In the genomic region with DNA sequence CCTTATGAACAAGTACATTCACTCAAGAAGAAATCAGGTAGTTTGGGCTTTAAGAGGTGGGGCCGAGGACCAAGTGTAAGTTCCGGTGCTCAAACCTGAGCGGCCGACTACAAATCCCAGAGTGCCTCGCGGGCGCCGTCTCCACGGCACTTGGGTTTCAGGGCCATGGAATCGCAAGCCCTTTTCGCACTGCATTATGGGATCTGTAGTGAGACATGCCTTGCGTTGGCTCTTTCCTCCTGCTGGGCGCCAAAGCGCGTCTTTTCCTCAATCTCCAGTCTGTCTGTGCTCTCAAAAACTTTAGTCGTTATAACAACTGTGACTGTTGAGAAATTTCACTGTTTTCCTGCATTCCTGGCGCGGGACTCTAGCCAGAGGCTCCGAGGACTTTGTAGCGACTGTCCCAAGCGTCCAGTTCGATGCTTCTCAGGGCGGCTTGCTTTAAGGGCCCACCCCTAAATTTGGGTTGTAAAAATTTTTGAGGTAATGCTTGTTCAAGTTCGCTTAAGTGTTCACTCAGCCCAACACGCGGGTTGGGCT, we compare ENCODE assay signal across 8 cellular contexts. TPM values are rescaled to one million over a fixed set of nuclear protein-coding genes. Genes with fewer than 3 reads are reported as not detected.
DNase-seq lines count a peak whose midpoint lies in the region; ATAC-seq, FAIRE-seq and TF ChIP-seq lines count a peak whose summit lies in the region.

No MANE protein-coding gene starts in this region.

- CTCF ChIA-PET in AG04449 (lab: Yijun Ruan, JAX) = interaction anchor here (1.1 to 4.8 kb wide), 3 partner anchors 69 to 395 kb away, joined by 3 to 60 read pairs (median 5); a partner anchor contains a TSS

- H3K4me1 ChIP-seq in skeletal muscle tissue (ENCODE audit: control insufficient read depth in 3 of 3, insufficient read depth in 3 of 3, low read length in 3 of 3) = peaks cover 20 to 29% (median 23%) of the 10 kb centered on the region in 3 donors

- POLR2A ChIA-PET in AG04449 (lab: Yijun Ruan, JAX) = interaction anchor here (1.2 to 1.5 kb wide), 2 partner anchors 21 to 69 kb away, joined by 4 read pairs; a partner anchor contains a TSS

- H3K9ac ChIP-seq in skeletal muscle tissue (ENCODE audit: low read depth in 1 of 3, low read length in 3 of 3) = peak overlapping the region; percentile 87 to 92 (median 90)

- peak; percentile 82 for DNase-seq in AG04449 (ENCODE audit: low read depth, low spot score)
- peak; percentile 89 for DNase-seq in NCI-H2227 treated with DMSO at 0.1 percent for 48 hours (lab: John Stamatoyannopoulos, UW)
- peak; percentile 98 for DNase-seq in bronchial epithelial cell (ENCODE audit: low read depth)
- DNase-seq in iPS-NIHi11 (ENCODE audit: low spot score) = peak; percentile 89

- FAIRE-seq in bronchial epithelial cell (lab: Jason Lieb, UNC) = peak; percentile 43

- peak; percentile 83 for ATAC-seq in GM18907 (IDR thresholded peaks at IDR 0.05; ENCODE audit: unreplicated experiment)
- ATAC-seq in HG03175 (IDR thresholded peaks at IDR 0.05; ENCODE audit: unreplicated experiment) = peak; percentile 78

- H3K27me3 ChIP-seq in bronchial epithelial cell (ENCODE audit: control insufficient read depth, insufficient read depth, low read length) (no peaks in the 10 kb centered on the region), skeletal muscle tissue (ENCODE audit: control insufficient read depth in 3 of 3, insufficient read depth in 3 of 3, low read length in 3 of 3) (no peaks in the 10 kb centered on the region)

- H3K36me3 ChIP-seq in bronchial epithelial cell (ENCODE audit: control insufficient read depth, insufficient read depth, low read length) (no peaks in the 10 kb centered on the region), skeletal muscle tissue (ENCODE audit: control insufficient read depth in 3 of 3, insufficient read depth in 3 of 3, low read length in 3 of 3) (peaks cover 0 to 5% (median 0%) of the 10 kb centered on the region in 3 donors)

- no peak for TF ChIP-seq CTCF in AG04449 (IDR thresholded peaks at IDR 0.05; ENCODE audit: insufficient read depth, low read length, missing control alignments)
- no peak for TF ChIP-seq CTCF in WI38 (IDR thresholded peaks at IDR 0.05; ENCODE audit: low read depth, low read length)
- no peak for TF ChIP-seq CTCF in bronchial epithelial cell (IDR thresholded peaks at IDR 0.05; ENCODE audit: insufficient read depth, low read length, severe bottlenecking)

- peak overlapping the region; percentile 80 for H3K27ac ChIP-seq in skeletal muscle tissue (ENCODE audit: low read depth, low read length)

- H3K4me3 ChIP-seq in AG04449 (ENCODE audit: low read depth, low read length) (peak overlapping the region; percentile 83), WI38 (ENCODE audit: low read depth, low read length) (peak overlapping the region; percentile 81), bronchial epithelial cell (ENCODE audit: low read depth, low read length) (peak overlapping the region; percentile 97), skeletal muscle tissue (ENCODE audit: low read length in 3 of 3) (peak overlapping the region; percentile 90 to 99 (median 92))

- H3K9me3 ChIP-seq in skeletal muscle tissue (ENCODE audit: control insufficient read depth in 3 of 3, low read length in 3 of 3) = no peaks in the 10 kb centered on the region

RNA-seq across cellular contexts. Expression of a gene that starts 0.4 kb away (rescaled TPM):
- total RNA-seq in bronchial epithelial cell (29.0 and 31.2 TPM in 2 replicates), skeletal muscle tissue (30.8 TPM)

RNA-seq across cellular contexts. Expression of a gene that starts 3.2 kb away (rescaled TPM):
- 1.8 and 2.7 TPM in 2 replicates for total RNA-seq in bronchial epithelial cell
- 6.3 TPM for total RNA-seq in skeletal muscle tissue

Comparison
In these comparisons a context has a peak if more than half of its experiments do, and no peak if none do; other contexts are left out.
1. Peak in every context shown above with its lines: DNase-seq, ATAC-seq, H3K4me3 ChIP-seq and H3K27ac ChIP-seq.